ENCODE assay signal across 27 cellular contexts in genomic region chr10:99674762-99675161, GRCh38.
"Had no signal": no experiment of that assay in that cellular context is flagged by ENCODE, and none has a peak within 500 bp of the region (broad histone marks: within the 10 kb centered on the region; RNA-seq: fewer than 3 reads in every experiment).

No MANE protein-coding gene starts in this region.

- DNase-seq: activated CD4-positive, alpha-beta memory T cell treated with anti-CD3 and anti-CD28 coated beads for 36 hours; activated CD4-positive, alpha-beta T cell treated with anti-CD3 and anti-CD28 coated beads, Interleukin-2, amount 10 ng/mL, durations not matched to agents 24 days and 14 days; activated CD4-positive, CD25-positive, alpha-beta regulatory T cell treated with anti-CD3 and anti-CD28 coated beads, Interleukin-2, amount 50 U/mL, for 72 hours; activated CD8-positive, alpha-beta memory T cell treated with anti-CD3 and anti-CD28 coated beads, Interleukin-2, amount 50 U/mL, for 4 hours; activated effector memory CD4-positive, alpha-beta T cell treated with anti-CD3 and anti-CD28 coated beads, Interleukin-2, amount 50 U/mL, for 16 hours; activated naive CD4-positive, alpha-beta T cell treated with anti-CD3 and anti-CD28 coated beads for 36 hours; activated naive CD8-positive, alpha-beta T cell treated with anti-CD3 and anti-CD28 coated beads for 36 hours; activated T-cell treated with anti-CD3 and anti-CD28 coated beads, Interleukin-2, amount 50 U/mL, for 1 hour; adrenal gland; aorta; cerebellar nuclear complex; colonic mucosa; dorsolateral prefrontal cortex; effector memory CD4-positive, alpha-beta T cell; head of caudate nucleus; hippocampal formation; kidney; left colon; mammary epithelial cell; naive thymus-derived CD4-positive, alpha-beta T cell; posterior cingulate gyrus; right cardiac atrium; spleen; stimulated activated naive CD4-positive, alpha-beta T cell treated with Interleukin-2 at 50 U/mL for 16 hours had no signal

- H3K4me3 ChIP-seq: adrenal gland, cardiac muscle cell, colonic mucosa, dorsolateral prefrontal cortex, gastroesophageal sphincter, spleen, tibial nerve had no signal

- H3K4me1 ChIP-seq: colonic mucosa, gastroesophageal sphincter, tibial nerve had no signal

- H3K27me3 ChIP-seq: adrenal gland, cardiac muscle cell, colonic mucosa, dorsolateral prefrontal cortex, gastroesophageal sphincter, spleen, tibial nerve had no signal

- H3K9me3 ChIP-seq: adrenal gland, colonic mucosa, gastroesophageal sphincter, spleen, tibial nerve had no signal

- H3K36me3 ChIP-seq: colonic mucosa had no signal

- H3K27ac ChIP-seq: cardiac muscle cell, colonic mucosa, dorsolateral prefrontal cortex, gastroesophageal sphincter, tibial nerve had no signal
